ENCODE assay signal across 20 cellular contexts in the genomic region with DNA sequence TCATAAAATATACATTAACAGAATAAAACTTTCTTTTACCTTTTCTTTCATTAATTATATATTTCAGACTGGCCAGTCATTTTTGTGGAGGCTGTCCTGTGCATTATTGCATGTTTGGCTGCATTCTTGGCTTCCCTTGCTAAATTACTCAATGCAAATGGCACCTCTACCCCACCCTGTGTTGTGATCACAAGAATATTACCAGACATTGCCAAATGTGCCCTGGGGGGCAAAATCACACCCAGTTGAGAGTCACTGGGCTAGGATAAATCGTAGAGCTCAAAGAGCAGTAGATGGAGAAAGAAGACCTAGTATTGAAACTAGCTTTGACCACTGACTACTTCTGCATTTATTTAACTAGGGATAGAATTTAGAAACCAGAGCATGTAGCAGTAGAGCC.
"Had no signal": no experiment of that assay in that cellular context is flagged by ENCODE, and none has a peak within 500 bp of the region (broad histone marks: within the 10 kb centered on the region; RNA-seq: fewer than 3 reads in every experiment).

No MANE protein-coding gene starts in this region.

- H3K4me3 ChIP-seq: body of pancreas, left ventricle myocardium inferior, right atrium auricular region, skin epidermis, upper lobe of left lung had no signal

- DNase-seq: activated B cell treated with CpG ODN at 0.5 μM for 24 hours; activated CD4-positive, alpha-beta T cell treated with anti-CD3 and anti-CD28 coated beads for 48 hours; activated CD8-positive, alpha-beta memory T cell treated with anti-CD3 and anti-CD28 coated beads, Interleukin-2, amount 50 U/mL, for 4 hours; activated CD8-positive, alpha-beta T cell treated with anti-CD3 and anti-CD28 coated beads, Interleukin-2, amount 10 ng/mL, durations not matched to agents 7 days and 5 days; activated gamma-delta T cell; activated T-cell treated with anti-CD3 and anti-CD28 coated beads, Interleukin-2, amount 50 U/mL, for 48 hours; amniotic stem cell; body of pancreas; cortex of kidney; effector CD4-positive, alpha-beta T cell; hippocampal formation; occipital lobe; stimulated activated naive CD8-positive, alpha-beta T cell treated with anti-CD3 and anti-CD28 coated beads, Interleukin-15, Interleukin-2, amounts not matched to agents 100 U/mL and 50 U/mL, for 24 hours; upper lobe of left lung had no signal

- H3K27ac ChIP-seq: body of pancreas, left ventricle myocardium inferior, right atrium auricular region, upper lobe of left lung had no signal

- H3K4me1 Mint-ChIP-seq: activated B cell treated with CpG ODN at 0.5 μM for 24 hours; central memory CD8-positive, alpha-beta T cell; memory B cell had no signal

- H3K36me3 Mint-ChIP-seq: activated naive CD8-positive, alpha-beta T cell; memory B cell had no signal

- H3K9me3 ChIP-seq: body of pancreas, right atrium auricular region, upper lobe of left lung had no signal

- H3K27me3 ChIP-seq: body of pancreas, right atrium auricular region, upper lobe of left lung had no signal

- ATAC-seq: activated CD8-positive, alpha-beta T cell treated with anti-CD3 and anti-CD28 coated beads, Interleukin-2, amount 10 ng/mL, durations not matched to agents 7 days and 5 days; body of pancreas; stimulated activated naive CD8-positive, alpha-beta T cell treated with anti-CD3 and anti-CD28 coated beads, Interleukin-15, Interleukin-2, amounts not matched to agents 100 U/mL and 50 U/mL, for 24 hours had no signal

- H3K27ac Mint-ChIP-seq: activated B cell treated with CpG ODN at 0.5 μM for 24 hours; activated CD8-positive, alpha-beta T cell treated with anti-CD3 and anti-CD28 coated beads, Interleukin-2, amount 10 ng/mL, durations not matched to agents 7 days and 5 days; activated naive CD8-positive, alpha-beta T cell; memory B cell had no signal

- H3K4me1 ChIP-seq: body of pancreas, left ventricle myocardium inferior, right atrium auricular region, upper lobe of left lung had no signal

- H3K36me3 ChIP-seq: left ventricle myocardium inferior, right atrium auricular region, upper lobe of left lung had no signal

- H3K4me3 Mint-ChIP-seq: activated B cell treated with CpG ODN at 0.5 μM for 24 hours; activated CD8-positive, alpha-beta T cell treated with anti-CD3 and anti-CD28 coated beads, Interleukin-2, amount 10 ng/mL, durations not matched to agents 7 days and 5 days; activated naive CD8-positive, alpha-beta T cell; central memory CD8-positive, alpha-beta T cell; memory B cell had no signal

- H3K9me3 Mint-ChIP-seq: memory B cell had no signal

- H3K27me3 Mint-ChIP-seq: activated B cell treated with CpG ODN at 0.5 μM for 24 hours; activated naive CD8-positive, alpha-beta T cell; central memory CD8-positive, alpha-beta T cell; memory B cell had no signal
